ENCODE assay signal across 9 cellular contexts in genomic region chr1:16386454-16387113, GRCh38. TPM values are rescaled to one million over a fixed set of nuclear protein-coding genes. Genes with fewer than 3 reads are reported as not detected.
A peak's percentile ranks its signal among the peaks of the same experiment; 100 is the strongest.
DNase-seq lines count a peak whose midpoint lies in the region; ATAC-seq and TF ChIP-seq lines count a peak whose summit lies in the region.
"Had no signal": no experiment of that assay in that cellular context is flagged by ENCODE, and none has a peak within 500 bp of the region (broad histone marks: within the 10 kb centered on the region; RNA-seq: fewer than 3 reads in every experiment).

No MANE protein-coding gene starts in this region.

- H3K27me3 ChIP-seq in GM23248 (replicated peaks; ENCODE audit: insufficient read depth) (no peaks in the 10 kb centered on the region), rectal smooth muscle tissue (ENCODE audit: control insufficient read depth, insufficient read depth, low read length) (no peaks in the 10 kb centered on the region)

- peaks cover 99% of the 10 kb centered on the region for H3K79me2 ChIP-seq in GM23248 (ENCODE audit: insufficient read depth)

- H3K4me3 ChIP-seq in GM23248 (peak overlapping the region; percentile 67), fibroblast of pulmonary artery (replicated peaks; ENCODE audit: low read depth, low read length) (peak overlapping the region; percentile 41), rectal smooth muscle tissue (ENCODE audit: low read length) (no peak overlapping the region)

- H3K9me2 ChIP-seq in GM23248 (ENCODE audit: insufficient read depth): no peaks in the 10 kb centered on the region

- H3K36me3 ChIP-seq in GM23248 (ENCODE audit: low read depth) (no peaks in the 10 kb centered on the region), rectal smooth muscle tissue (ENCODE audit: control insufficient read depth, insufficient read depth, low read length) (no peaks in the 10 kb centered on the region)

- H3K4me1 ChIP-seq in GM23248 (ENCODE audit: insufficient read depth) (peaks cover 44% of the 10 kb centered on the region), rectal smooth muscle tissue (ENCODE audit: control insufficient read depth, insufficient read depth, low read length) (peaks cover 20% of the 10 kb centered on the region)

- peaks cover 24% of the 10 kb centered on the region for H4K20me1 ChIP-seq in GM23248 (ENCODE audit: insufficient read depth)

- peak overlapping the region; percentile 84 for H3K27ac ChIP-seq in GM23248
- H3K27ac ChIP-seq in rectal smooth muscle tissue (ENCODE audit: low read depth, low read length): peak overlapping the region; percentile 59
- H3K27ac ChIP-seq: VCaP had no signal

- 19 to 24% methylated on average over 5 of the region's 5 CpGs for WGBS in GM23248 (ENCODE audit: low coverage in 1 of 2, low lambda C conversion rate in 2 of 2, missing lambda C conversion rate in 2 of 2), 2 experiments

- no peaks in the 10 kb centered on the region for H3K9me3 ChIP-seq in GM23248 (ENCODE audit: low read depth)

- in situ Hi-C loops in GM23248 (cut with MboI): no loop called here

- H3F3A ChIP-seq in GM23248 (ENCODE audit: insufficient read depth): peaks cover 44% of the 10 kb centered on the region

- H3K9ac ChIP-seq in GM23248: peak overlapping the region; percentile 50
- no peak overlapping the region for H3K9ac ChIP-seq in rectal smooth muscle tissue (ENCODE audit: low read length)

- DNase-seq in GM23248 (peak; percentile 94), T1000 (lab: John Stamatoyannopoulos, UW) (peak; percentile 20), fibroblast of pulmonary artery (ENCODE audit: low read depth) (peak; percentile 81), D341Med (ENCODE audit: low spot score) (no peak)

- no peak overlapping the region for H2AFZ ChIP-seq in GM23248

- no peak for ATAC-seq in GM18861 (IDR thresholded peaks at IDR 0.05; ENCODE audit: unreplicated experiment)
- no peak for ATAC-seq in GM21737 (IDR thresholded peaks at IDR 0.05; ENCODE audit: unreplicated experiment)
- no peak for ATAC-seq in GM19035 (IDR thresholded peaks at IDR 0.05; ENCODE audit: unreplicated experiment)

- TF ChIP-seq CTCF in fibroblast of pulmonary artery (IDR thresholded peaks at IDR 0.05; ENCODE audit: low read length, missing control alignments): no peak

- peak overlapping the region; percentile 90 for H3K4me2 ChIP-seq in GM23248 (ENCODE audit: unreplicated experiment)

RNA-seq across cellular contexts. Expression of gene SZRD1, which starts 19.5 kb away (rescaled TPM):
- total RNA-seq in GM23248 (2014; rRNA removed; shearing (Covaris generic)): 78.8 and 92.6 TPM in 2 replicates
- polyA plus RNA-seq in GM23248 (2016; fragmentation: Nextera tagmentation; extraction: Ambion mirVana): 61.1 and 63.8 TPM in 2 replicates

RNA-seq across cellular contexts. Expression of gene FBXO42, which starts 34.3 kb away (rescaled TPM):
- 20.2 and 27.8 TPM in 2 replicates for total RNA-seq in GM23248 (2014; rRNA removed; shearing (Covaris generic))
- polyA plus RNA-seq in GM23248 (2016; fragmentation: Nextera tagmentation; extraction: Ambion mirVana): 16.9 and 17.1 TPM in 2 replicates

RNA-seq across cellular contexts. Expression of gene SPATA21, which starts 50.6 kb away (rescaled TPM):
- total RNA-seq in GM23248 (2014; rRNA removed; shearing (Covaris generic)): not detected in 2 replicates
- not detected in 2 replicates for polyA plus RNA-seq in GM23248 (2016; fragmentation: Nextera tagmentation; extraction: Ambion mirVana)

RNA-seq across cellular contexts. Expression of gene NECAP2, which starts 53.9 kb away (rescaled TPM):
- 112 and 117 TPM in 2 replicates for total RNA-seq in GM23248 (2014; rRNA removed; shearing (Covaris generic))
- 102 and 106 TPM in 2 replicates for polyA plus RNA-seq in GM23248 (2016; fragmentation: Nextera tagmentation; extraction: Ambion mirVana)
